ENCODE assay signal across 10 cellular contexts in genomic region chr22:41603873-41604332, GRCh38. TPM values are rescaled to one million over a fixed set of nuclear protein-coding genes. Genes with fewer than 3 reads are reported as not detected.
DNase-seq lines count a peak whose midpoint lies in the region; ATAC-seq and TF ChIP-seq lines count a peak whose summit lies in the region.
"Had no signal": no experiment of that assay in that cellular context is flagged by ENCODE, and none has a peak within 500 bp of the region (broad histone marks: within the 10 kb centered on the region; RNA-seq: fewer than 3 reads in every experiment).

No MANE protein-coding gene starts in this region.

- H2AFZ ChIP-seq in PC-3 (ENCODE audit: low read length) (no peak overlapping the region), Karpas-422 (ENCODE audit: low read length) (no peak overlapping the region)

- TF ChIP-seq CTCF in body of pancreas (IDR thresholded peaks at IDR 0.05) (no peak), PC-3 (conservative IDR thresholded peaks at IDR 0.05; ENCODE audit: low read depth, low read length) (no peak)

- peaks cover 18% of the 10 kb centered on the region for H3K4me1 ChIP-seq in CD8-positive, alpha-beta memory T cell (ENCODE audit: insufficient read depth, low read length)
- no peaks in the 10 kb centered on the region for H3K4me1 ChIP-seq in body of pancreas
- no peaks in the 10 kb centered on the region for H3K4me1 ChIP-seq in PC-3 (ENCODE audit: insufficient read depth, low read length)
- H3K4me1 ChIP-seq in Karpas-422 (ENCODE audit: low read length) = no peaks in the 10 kb centered on the region

- H3K4me3 Mint-ChIP-seq in CD8-positive, alpha-beta memory T cell = peak overlapping the region; percentile 41 to 85 (median 66)
- no peak overlapping the region for H3K4me3 Mint-ChIP-seq in T-helper 1 cell treated with Interleukin-12 subunit alpha and Interleukin-12 subunit beta and Interleukin-4 antibody, amounts not matched to agents 30 μg/mL and 1 μg/mL, for 36 hours

- BruUV-seq in PC-3 (replicated peaks; lab: Mats Ljungman, UMichigan) = no TSS peak

- no peaks in the 10 kb centered on the region for H3F3A ChIP-seq in PC-3 (ENCODE audit: low read length, unreplicated experiment)

- H3K27ac Mint-ChIP-seq in CD8-positive, alpha-beta memory T cell = peak overlapping the region; percentile 43 to 96 (median 70)
- H3K27ac Mint-ChIP-seq in T-helper 1 cell treated with Interleukin-12 subunit alpha and Interleukin-12 subunit beta and Interleukin-4 antibody, amounts not matched to agents 30 μg/mL and 1 μg/mL, for 36 hours = peak overlapping the region; percentile 78

- H3K4me2 ChIP-seq in PC-3 (ENCODE audit: low read length) (no peak overlapping the region), Karpas-422 (ENCODE audit: low read depth, low read length, poor library complexity, severe bottlenecking) (no peak overlapping the region)

- CTCF ChIA-PET in CD8-positive, alpha-beta memory T cell (lab: Charles Lee) = interaction anchor here (0.6 to 2.0 kb wide), 5 partner anchors 13 to 736 kb away, joined by 3 to 6 read pairs (median 3); no protein-coding TSS in a partner anchor
- CTCF ChIA-PET in PC-3 (lab: Charles Lee) = no interaction called here

- TF ChIP-seq POLR2A in body of pancreas (IDR thresholded peaks at IDR 0.05) = no peak

- peaks cover 23 to 29% (median 24%) of the 10 kb centered on the region in 3 donors for H3K4me1 Mint-ChIP-seq in CD8-positive, alpha-beta memory T cell
- H3K4me1 Mint-ChIP-seq in T-helper 1 cell treated with Interleukin-12 subunit alpha and Interleukin-12 subunit beta and Interleukin-4 antibody, amounts not matched to agents 30 μg/mL and 1 μg/mL, for 36 hours (ENCODE audit: low read depth) = peaks cover 31% of the 10 kb centered on the region

- DNase-seq in CD8-positive, alpha-beta memory T cell = peak; percentile 44 to 87 (median 59)
- DNase-seq in H4 (ENCODE audit: low spot score) = peak; percentile 39
- DNase-seq in central memory CD4-positive, alpha-beta T cell = peak; percentile 85
- no peak for DNase-seq in cerebellum (ENCODE audit: low spot score)
- no peak for DNase-seq in body of pancreas
- DNase-seq in PC-3 = no peak
- no peak for DNase-seq in Karpas-422
- DNase-seq: IMR-90 had no signal

- peaks cover 0 to 13% of the 10 kb centered on the region in 2 donors for H3K27me3 Mint-ChIP-seq in CD8-positive, alpha-beta memory T cell
- H3K27me3 Mint-ChIP-seq in T-helper 1 cell treated with Interleukin-12 subunit alpha and Interleukin-12 subunit beta and Interleukin-4 antibody, amounts not matched to agents 30 μg/mL and 1 μg/mL, for 36 hours (ENCODE audit: low read depth) = peaks cover 9% of the 10 kb centered on the region

- WGBS in body of pancreas, 2 donors = 79 to 87% methylated on average over 4 of the region's 4 CpGs

- no peaks in the 10 kb centered on the region for H3K9me2 ChIP-seq in PC-3 (replicated peaks; ENCODE audit: low read length)
- no peaks in the 10 kb centered on the region for H3K9me2 ChIP-seq in Karpas-422 (replicated peaks; ENCODE audit: insufficient read depth, low read length)

- H3K27me3 ChIP-seq in CD8-positive, alpha-beta memory T cell (ENCODE audit: insufficient read depth, low read length, poor library complexity, severe bottlenecking) = no peaks in the 10 kb centered on the region
- H3K27me3 ChIP-seq in body of pancreas (no peaks in the 10 kb centered on the region), PC-3 (ENCODE audit: low read length) (no peaks in the 10 kb centered on the region), Karpas-422 (ENCODE audit: low read length) (no peaks in the 10 kb centered on the region)
- H3K27me3 ChIP-seq: neutrophil had no signal

- peaks cover 0 to 3% (median 0%) of the 10 kb centered on the region in 5 donors for H3K9me3 Mint-ChIP-seq in CD8-positive, alpha-beta memory T cell
- no peaks in the 10 kb centered on the region for H3K9me3 Mint-ChIP-seq in T-helper 1 cell treated with Interleukin-12 subunit alpha and Interleukin-12 subunit beta and Interleukin-4 antibody, amounts not matched to agents 30 μg/mL and 1 μg/mL, for 36 hours

- H3K36me3 Mint-ChIP-seq in CD8-positive, alpha-beta memory T cell = peaks cover 15 to 59% (median 27%) of the 10 kb centered on the region in 3 donors
- H3K36me3 Mint-ChIP-seq in T-helper 1 cell treated with Interleukin-12 subunit alpha and Interleukin-12 subunit beta and Interleukin-4 antibody, amounts not matched to agents 30 μg/mL and 1 μg/mL, for 36 hours (ENCODE audit: low read depth) = peaks cover 70% of the 10 kb centered on the region

- POLR2A ChIA-PET in CD8-positive, alpha-beta memory T cell (lab: Charles Lee) = interaction anchor here (0.6 to 1.6 kb wide), 5 partner anchors 14 to 1128 kb away, joined by 3 to 11 read pairs (median 4); partner anchors contain the start of genes PMM1 and SNU13
- POLR2A ChIA-PET in PC-3 (lab: Charles Lee; ENCODE audit: unreplicated experiment) = no interaction called here

- intact Hi-C loops in body of pancreas (cut with DNase I) (no loop called here), PC-3 (cut with micrococcal nuclease) (no loop called here)

- H3K36me3 ChIP-seq in CD8-positive, alpha-beta memory T cell (ENCODE audit: insufficient read depth, low read length) = peaks cover 25% of the 10 kb centered on the region
- peaks cover 0 to 8% of the 10 kb centered on the region in 2 donors for H3K36me3 ChIP-seq in body of pancreas (replicated peaks in 1 of 2; ENCODE audit: insufficient read depth in 1 of 2, low read depth in 2 of 2)
- H3K36me3 ChIP-seq in PC-3 (ENCODE audit: low read depth, low read length) = peaks cover 4% of the 10 kb centered on the region; the same call in 1 of the 2 replicates
- peaks cover 40% of the 10 kb centered on the region; the same call in 1 of the 2 replicates for H3K36me3 ChIP-seq in Karpas-422 (ENCODE audit: insufficient read depth, low read length)

- H3K4me3 ChIP-seq in CD8-positive, alpha-beta memory T cell (ENCODE audit: low read length) = no peak overlapping the region
- H3K4me3 ChIP-seq in body of pancreas = no peak overlapping the region
- no peak overlapping the region for H3K4me3 ChIP-seq in PC-3 (ENCODE audit: low read length)
- H3K4me3 ChIP-seq in Karpas-422 (ENCODE audit: low read length) = no peak overlapping the region

- no peak for ATAC-seq in body of pancreas
- no peak for ATAC-seq in PC-3

- H3K79me2 ChIP-seq in PC-3 (ENCODE audit: low read length) (no peaks in the 10 kb centered on the region), Karpas-422 (ENCODE audit: low read length) (peaks cover 5% of the 10 kb centered on the region; the same call in 1 of the 2 replicates)

- H4K20me1 ChIP-seq in PC-3 (ENCODE audit: low read length) (no peaks in the 10 kb centered on the region), Karpas-422 (ENCODE audit: insufficient read depth, low read depth, low read length) (peaks cover 5% of the 10 kb centered on the region; the same call in 1 of the 2 replicates)

- H3K27ac ChIP-seq in CD8-positive, alpha-beta memory T cell (ENCODE audit: low read depth, low read length) = no peak overlapping the region
- H3K27ac ChIP-seq in body of pancreas (no peak overlapping the region), PC-3 (ENCODE audit: low read length) (no peak overlapping the region), Karpas-422 (ENCODE audit: low read length) (no peak overlapping the region)
- H3K27ac ChIP-seq: neutrophil had no signal

- H3K9ac ChIP-seq in PC-3 (ENCODE audit: low read length) = no peak overlapping the region
- no peak overlapping the region for H3K9ac ChIP-seq in Karpas-422 (ENCODE audit: low read length)

- no peaks in the 10 kb centered on the region for H3K9me3 ChIP-seq in CD8-positive, alpha-beta memory T cell (ENCODE audit: low read length)
- H3K9me3 ChIP-seq in body of pancreas (no peaks in the 10 kb centered on the region), PC-3 (ENCODE audit: low read length) (no peaks in the 10 kb centered on the region), Karpas-422 (ENCODE audit: low read length) (no peaks in the 10 kb centered on the region)
- H3K9me3 ChIP-seq: neutrophil had no signal

RNA-seq across cellular contexts. Expression of gene PMM1, which starts 14.3 kb away (rescaled TPM):
- 10 to 100 TPM; 27.5 to 33.2 TPM for total RNA-seq in CD8-positive, alpha-beta memory T cell
- polyA plus RNA-seq in CD8-positive, alpha-beta memory T cell = 33.3 TPM
- 4.2 and 17.5 TPM in 2 replicates for total RNA-seq in H4 (2014; rRNA removed; shearing (Covaris generic))
- total RNA-seq in cerebellum (13.9 TPM), body of pancreas (10 to 100 TPM; 49.3 to 54.1 TPM), PC-3 (2014; rRNA removed) (18.0 and 18.6 TPM in 2 replicates)
- 10.0 and 15.2 TPM in 2 replicates for total RNA-seq in Karpas-422 (2014; rRNA removed; shearing (Covaris generic); ENCODE audit: low replicate concordance)

RNA-seq across cellular contexts. Expression of gene DESI1, which starts 16.9 kb away (rescaled TPM):
- total RNA-seq in CD8-positive, alpha-beta memory T cell = 10 to 100 TPM; 84.2 to 86.9 TPM
- 12.5 TPM for polyA plus RNA-seq in CD8-positive, alpha-beta memory T cell
- 23.1 and 28.1 TPM in 2 replicates for total RNA-seq in H4 (2014; rRNA removed; shearing (Covaris generic))
- total RNA-seq in cerebellum = 18.8 TPM
- total RNA-seq in body of pancreas = 10 to 100 TPM; 11.2 to 17.1 TPM
- total RNA-seq in PC-3 (2014; rRNA removed) = 20.9 and 21.9 TPM in 2 replicates
- 27.9 and 76.0 TPM in 2 replicates for total RNA-seq in Karpas-422 (2014; rRNA removed; shearing (Covaris generic); ENCODE audit: low replicate concordance)

RNA-seq across cellular contexts. Expression of gene XRCC6, which starts 17.2 kb away (rescaled TPM):
- total RNA-seq in CD8-positive, alpha-beta memory T cell = 100 to 1,000 TPM; 447 to 453 TPM
- polyA plus RNA-seq in CD8-positive, alpha-beta memory T cell = 456 TPM
- 634 and 694 TPM in 2 replicates for total RNA-seq in H4 (2014; rRNA removed; shearing (Covaris generic))
- 131 TPM for total RNA-seq in cerebellum
- total RNA-seq in body of pancreas = 100 to 1,000 TPM in 1 of 2 donors, 10 to 100 TPM in 1; 68.7 to 102 TPM
- 404 and 432 TPM in 2 replicates for total RNA-seq in PC-3 (2014; rRNA removed)
- 173 and 248 TPM in 2 replicates for total RNA-seq in Karpas-422 (2014; rRNA removed; shearing (Covaris generic); ENCODE audit: low replicate concordance)

RNA-seq across cellular contexts. Expression of gene CSDC2, which starts 43.1 kb away (rescaled TPM):
- total RNA-seq in CD8-positive, alpha-beta memory T cell = not detected
- not detected for polyA plus RNA-seq in CD8-positive, alpha-beta memory T cell
- 0.14 TPM in 1 of 2 replicates, not detected in the other for total RNA-seq in H4 (2014; rRNA removed; shearing (Covaris generic))
- total RNA-seq in cerebellum (9.1 TPM), body of pancreas (10 to 100 TPM; 30.0 to 42.8 TPM), PC-3 (2014; rRNA removed) (not detected in 2 replicates)
- not detected in 2 replicates for total RNA-seq in Karpas-422 (2014; rRNA removed; shearing (Covaris generic); ENCODE audit: low replicate concordance)

RNA-seq across cellular contexts. Expression of gene POLR3H, which starts 59.6 kb away (rescaled TPM):
- total RNA-seq in CD8-positive, alpha-beta memory T cell = 10 to 100 TPM; 69.9 to 78.7 TPM
- polyA plus RNA-seq in CD8-positive, alpha-beta memory T cell = 22.6 TPM
- 22.8 and 23.1 TPM in 2 replicates for total RNA-seq in H4 (2014; rRNA removed; shearing (Covaris generic))
- total RNA-seq in cerebellum (24.4 TPM), body of pancreas (10 to 100 TPM; 18.9 to 24.7 TPM), PC-3 (2014; rRNA removed) (21.2 and 30.4 TPM in 2 replicates)
- 13.2 and 17.1 TPM in 2 replicates for total RNA-seq in Karpas-422 (2014; rRNA removed; shearing (Covaris generic); ENCODE audit: low replicate concordance)

Comparison
In these comparisons a context has a peak if more than half of its experiments do, and no peak if none do; other contexts are left out.
1. DNase-seq: peak in CD8-positive, alpha-beta memory T cell (5 of 5), H4 (single experiment) and central memory CD4-positive, alpha-beta T cell (single experiment); none in cerebellum (single experiment), body of pancreas (0 of 4), PC-3 (single experiment) and Karpas-422 (single experiment).